8 cellular contexts compared by ENCODE assay signal in the genomic region with DNA sequence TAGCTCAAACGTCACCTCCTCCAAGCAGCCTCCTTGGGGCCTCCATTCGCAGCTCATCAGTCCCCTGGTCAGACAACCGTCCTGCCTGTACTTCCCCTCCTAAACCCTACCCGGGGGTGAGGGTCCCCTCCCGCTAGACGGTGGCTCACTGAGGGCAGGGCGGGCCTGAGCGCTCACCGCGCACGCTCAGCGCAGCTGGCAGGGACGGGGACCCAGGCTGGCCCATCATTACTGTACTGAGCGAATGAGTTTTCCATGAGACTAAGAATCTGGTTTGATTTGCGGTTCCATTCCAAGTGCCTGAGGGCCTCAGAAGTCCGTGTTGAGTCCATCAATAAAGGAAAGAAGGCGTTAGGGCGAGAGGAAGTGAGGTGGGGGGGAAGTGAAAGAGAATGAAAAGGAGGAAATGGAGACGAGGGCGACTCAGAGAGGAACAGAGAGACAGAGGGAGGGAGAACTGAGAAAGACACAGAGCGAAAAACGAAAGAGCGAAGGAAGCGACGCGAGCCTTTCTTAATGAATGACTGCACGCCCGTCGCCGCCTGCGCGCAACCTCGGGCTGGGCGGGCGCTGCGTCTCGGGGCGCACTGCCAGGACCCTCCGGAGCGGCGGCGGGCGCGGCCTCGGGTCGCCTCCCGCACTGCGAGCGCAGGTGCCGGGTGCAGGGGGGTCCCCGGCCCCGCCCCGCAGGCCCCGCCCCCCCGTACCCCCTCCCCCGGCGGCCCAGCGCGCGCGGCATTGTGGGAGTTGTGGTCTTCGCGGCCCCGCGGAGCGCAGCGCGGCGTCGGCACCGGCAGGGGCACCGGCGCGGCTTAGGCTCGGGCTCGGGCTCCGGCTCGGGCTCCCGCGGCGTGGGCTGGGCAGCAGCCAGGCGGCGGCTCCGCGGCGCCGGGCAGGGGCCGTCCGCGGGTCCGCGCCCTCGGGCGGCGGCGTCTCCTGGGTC. TPM values are rescaled to one million over a fixed set of nuclear protein-coding genes. Genes with fewer than 3 reads are reported as not detected.
DNase-seq lines count a peak whose midpoint lies in the region; ATAC-seq and TF ChIP-seq lines count a peak whose summit lies in the region.

Gene ASPHD2 (plus strand): TSS at position 746 of the 943 bp plus-strand sequence. CDS start 4,356 bp downstream, outside the sequence.

- H3K27ac Mint-ChIP-seq in nephron = peak within 1 kb of the TSS; percentile 56 to 86 (median 83)

- DNase-seq in D341Med (ENCODE audit: low spot score) (peak; percentile 95), HT1080 (ENCODE audit: low read depth) (peak; percentile 70), RKO (ENCODE audit: low spot score) (peak; percentile 73), fibroblast of gingiva (ENCODE audit: low read depth) (peak; percentile 53)
- DNase-seq in activated T-cell treated with anti-CD3 and anti-CD28 coated beads, Interleukin-2, amount 50 U/mL, for 48 hours = peak; percentile 84 to 88
- peak; percentile 77 to 87 (median 82) for DNase-seq in stimulated activated naive CD4-positive, alpha-beta T cell (lab: John Stamatoyannopoulos, UW)

- TF ChIP-seq CTCF in nephron (IDR thresholded peaks at IDR 0.05; ENCODE audit: unreplicated experiment in 3 of 3) = no peak

- peaks cover 3% of the 10 kb centered on the region for H3K9me3 Mint-ChIP-seq in nephron

- peaks cover 19% of the 10 kb centered on the region for H3K4me1 Mint-ChIP-seq in nephron

- ATAC-seq in GM21367 (IDR thresholded peaks at IDR 0.05; ENCODE audit: unreplicated experiment) = peak; percentile 51

- H3K4me3 Mint-ChIP-seq in nephron = peak within 1 kb of the TSS; percentile 97 to 99 (median 98)

- H3K36me3 Mint-ChIP-seq in nephron (ENCODE audit: low read depth) = no peaks in the 10 kb centered on the region

- H3K27me3 Mint-ChIP-seq in nephron (ENCODE audit: low read depth) = peaks cover 56% of the 10 kb centered on the region

RNA-seq across cellular contexts. Expression of gene ASPHD2, which starts in this region (rescaled TPM):
- 6.3 and 8.7 TPM in 2 replicates for total RNA-seq in HT1080 (2014; rRNA removed; shearing (Covaris generic))
- polyA plus RNA-seq in HT1080 (2015; cell fraction: cytosol; rRNA removed) = 2.7 and 3.8 TPM in 2 replicates
- polyA plus RNA-seq in HT1080 (2015; cell fraction: nucleus; rRNA removed) = 2.6 and 2.8 TPM in 2 replicates

Comparison
In these comparisons a context has a peak if more than half of its experiments do, and no peak if none do; other contexts are left out.
1. Peak in every context shown above with its lines: DNase-seq and ATAC-seq.